ENCODE assay signal across 8 cellular contexts in genomic region chr16:87384162-87384999, GRCh38. TPM values are rescaled to one million over a fixed set of nuclear protein-coding genes. Genes with fewer than 3 reads are reported as not detected.
DNase-seq lines count a peak whose midpoint lies in the region; ATAC-seq and TF ChIP-seq lines count a peak whose summit lies in the region.

No MANE protein-coding gene starts in this region.

- no peaks in the 10 kb centered on the region for H3K27me3 ChIP-seq in HL-60 (ENCODE audit: insufficient read depth, poor library complexity, severe bottlenecking)
- H3K27me3 ChIP-seq in cardiac muscle cell: no peaks in the 10 kb centered on the region

- peaks cover 14% of the 10 kb centered on the region for H3K36me3 Mint-ChIP-seq in activated CD8-positive, alpha-beta T cell treated with anti-CD3 and anti-CD28 coated beads for 36 hours (ENCODE audit: low read depth)

- H3K27me3 Mint-ChIP-seq in activated CD8-positive, alpha-beta T cell treated with anti-CD3 and anti-CD28 coated beads for 36 hours: peaks cover 2% of the 10 kb centered on the region

- peaks cover 56% of the 10 kb centered on the region for H3K4me1 Mint-ChIP-seq in activated CD8-positive, alpha-beta T cell treated with anti-CD3 and anti-CD28 coated beads for 36 hours (ENCODE audit: low read depth)

- H3K27ac ChIP-seq in HL-60 (replicated peaks) (peak overlapping the region; percentile 75), cardiac muscle cell (peak overlapping the region; percentile 85)

- H3K4me3 ChIP-seq in HL-60 (replicated peaks; ENCODE audit: insufficient read depth, low read length) (peak overlapping the region; percentile 52), cardiac muscle cell (peak overlapping the region; percentile 83)

- H3K4me1 ChIP-seq in cardiac muscle cell (ENCODE audit: low read depth): peaks cover 16% of the 10 kb centered on the region

- POLR2A ChIA-PET in activated CD8-positive, alpha-beta T cell treated with anti-CD3 and anti-CD28 coated beads for 36 hours (lab: Charles Lee): interaction anchor here (0.7 to 4.5 kb wide), 8 partner anchors 9 to 422 kb away, joined by 3 to 34 read pairs (median 3); partner anchors contain the start of genes C16orf95 and MAP1LC3B

- DNase-seq in DMS 273 treated with DMSO at 0.1 percent for 48 hours (lab: John Stamatoyannopoulos, UW) (peak; percentile 58), HL-60 (ENCODE audit: low read depth in 1 of 2, low spot score in 1 of 2) (peak in 1 of 2 experiments; percentile 22), cardiac muscle cell (ENCODE audit: low read depth in 1 of 2, low spot score in 1 of 2) (peak in 1 of 2 donors; percentile 77), posterior vena cava (ENCODE audit: low spot score) (peak; percentile 91), cerebellar cortex (ENCODE audit: low spot score) (no peak), SW 1271 (lab: John Stamatoyannopoulos, UW) (no peak)
- no peak for DNase-seq in activated CD8-positive, alpha-beta T cell treated with anti-CD3 and anti-CD28 coated beads for 36 hours

- CTCF ChIA-PET in activated CD8-positive, alpha-beta T cell treated with anti-CD3 and anti-CD28 coated beads for 36 hours (lab: Charles Lee): interaction anchor here (0.8 to 5.4 kb wide), 6 partner anchors 10 to 105 kb away, joined by 3 to 32 read pairs (median 4); partner anchors contain the start of gene C16orf95

- no peaks in the 10 kb centered on the region for H3K36me3 ChIP-seq in cardiac muscle cell

- TF ChIP-seq CTCF in HL-60 (IDR thresholded peaks at IDR 0.05; ENCODE audit: insufficient read depth, low read length) (no peak), cardiac muscle cell (IDR thresholded peaks at IDR 0.05; ENCODE audit: low read depth, low read length) (no peak)
- no peak for TF ChIP-seq CTCF in activated CD8-positive, alpha-beta T cell treated with anti-CD3 and anti-CD28 coated beads for 36 hours (IDR thresholded peaks at IDR 0.05)

- H3K9me3 ChIP-seq in cardiac muscle cell (ENCODE audit: low read depth): no peaks in the 10 kb centered on the region

- peak overlapping the region; percentile 92 for H3K27ac Mint-ChIP-seq in activated CD8-positive, alpha-beta T cell treated with anti-CD3 and anti-CD28 coated beads for 36 hours

- intact Hi-C loops in activated CD8-positive, alpha-beta T cell treated with anti-CD3 and anti-CD28 coated beads for 36 hours (cut with micrococcal nuclease): no loop called here
- intact Hi-C loops in posterior vena cava (cut with DNase I): loop anchor here in 1 of 2 donors (10.0 kb wide), 1 partner anchor 800 kb away; no protein-coding TSS in a partner anchor

- peak; percentile 22 for ATAC-seq in GM19455 (IDR thresholded peaks at IDR 0.05; ENCODE audit: unreplicated experiment)
- ATAC-seq in activated CD8-positive, alpha-beta T cell treated with anti-CD3 and anti-CD28 coated beads for 36 hours: peak; percentile 1

- peak overlapping the region; percentile 80 for H3K4me3 Mint-ChIP-seq in activated CD8-positive, alpha-beta T cell treated with anti-CD3 and anti-CD28 coated beads for 36 hours

- no peaks in the 10 kb centered on the region for H3K9me3 Mint-ChIP-seq in activated CD8-positive, alpha-beta T cell treated with anti-CD3 and anti-CD28 coated beads for 36 hours

RNA-seq across cellular contexts. Expression of gene FBXO31, which starts 0.8 kb away (rescaled TPM):
- 10 to 100 TPM; 32.0 to 32.7 TPM for total RNA-seq in activated CD8-positive, alpha-beta T cell treated with anti-CD3 and anti-CD28 coated beads for 36 hours
- total RNA-seq in cardiac muscle cell (17.4 and 26.1 TPM in 2 replicates), posterior vena cava (10 to 100 TPM; 50.4 to 58.5 TPM)
- 15.4 and 31.2 TPM in 2 replicates for polyA plus RNA-seq in cardiac muscle cell

RNA-seq across cellular contexts. Expression of gene MAP1LC3B, which starts 7.8 kb away (rescaled TPM):
- total RNA-seq in activated CD8-positive, alpha-beta T cell treated with anti-CD3 and anti-CD28 coated beads for 36 hours: 10 to 100 TPM; 55.3 to 58.1 TPM
- 34.6 and 37.7 TPM in 2 replicates for total RNA-seq in cardiac muscle cell
- polyA plus RNA-seq in cardiac muscle cell: 128 and 164 TPM in 2 replicates
- total RNA-seq in posterior vena cava: 10 to 100 TPM; 51.2 to 52.2 TPM

Comparison
In these comparisons a context has a peak if more than half of its experiments do, and no peak if none do; other contexts are left out.
1. DNase-seq: peak in DMS 273 treated with DMSO at 0.1 percent for 48 hours (single experiment) and posterior vena cava (single experiment); none in activated CD8-positive, alpha-beta T cell treated with anti-CD3 and anti-CD28 coated beads for 36 hours (single experiment), cerebellar cortex (single experiment) and SW 1271 (0 of 2).